Comparison of ENCODE assay signal across 8 cellular contexts in genomic region chr12:98397323-98398105, GRCh38.
DNase-seq lines count a peak whose midpoint lies in the region; ATAC-seq and TF ChIP-seq lines count a peak whose summit lies in the region.

No MANE protein-coding gene starts in this region.

- no peaks in the 10 kb centered on the region for H3K36me3 Mint-ChIP-seq in GM23338 (ENCODE audit: low read depth)
- no peaks in the 10 kb centered on the region for H3K36me3 Mint-ChIP-seq in neural progenitor cell

- peak overlapping the region; percentile 70 for H3K4me3 Mint-ChIP-seq in GM23338
- peak overlapping the region; percentile 80 for H3K4me3 Mint-ChIP-seq in neural progenitor cell

- ATAC-seq in GM23338, result peak; percentile 92

- H3K36me3 ChIP-seq in GM23338 (ENCODE audit: insufficient read depth) (no peaks in the 10 kb centered on the region), KOPT-K1 (ENCODE audit: insufficient read depth, low read length) (no peaks in the 10 kb centered on the region), neural progenitor cell (no peaks in the 10 kb centered on the region), stomach smooth muscle (ENCODE audit: control insufficient read depth in 2 of 2, insufficient read depth in 2 of 2, low read length in 2 of 2) (no peaks in the 10 kb centered on the region)

- H3K27me3 Mint-ChIP-seq in GM23338 (ENCODE audit: insufficient read depth, low read depth, poor library complexity) (peaks cover 5% of the 10 kb centered on the region), neural progenitor cell (ENCODE audit: insufficient read depth, low read depth) (peaks cover 4% of the 10 kb centered on the region)

- peak overlapping the region; percentile 53 for H3K4me3 ChIP-seq in GM23338
- H3K4me3 ChIP-seq in foreskin fibroblast (ENCODE audit: low read depth in 1 of 2, low read length in 2 of 2), result peak overlapping the region; percentile 28 to 48
- H3K4me3 ChIP-seq in neural progenitor cell, result peak overlapping the region; percentile 45
- peak overlapping the region; percentile 62 to 68 for H3K4me3 ChIP-seq in stomach smooth muscle (ENCODE audit: low read length in 2 of 2)

- H3K9me3 ChIP-seq in KOPT-K1 (ENCODE audit: insufficient read depth, low read length, poor library complexity, severe bottlenecking), result no peaks in the 10 kb centered on the region
- no peaks in the 10 kb centered on the region for H3K9me3 ChIP-seq in neural progenitor cell (ENCODE audit: low read depth)
- H3K9me3 ChIP-seq in stomach smooth muscle (ENCODE audit: control insufficient read depth in 2 of 2, low read length in 2 of 2), result no peaks in the 10 kb centered on the region

- no peaks in the 10 kb centered on the region for H3K79me2 ChIP-seq in GM23338 (replicated peaks; ENCODE audit: insufficient read depth)
- no peaks in the 10 kb centered on the region for H3K79me2 ChIP-seq in neural progenitor cell (ENCODE audit: low read depth)

- DNase-seq in EL (peak; percentile 76), GM23338 (ENCODE audit: low spot score) (peak; percentile 91), RKO (ENCODE audit: low spot score) (peak; percentile 75), foreskin fibroblast (peak; percentile 67 to 89), neural progenitor cell (ENCODE audit: low spot score) (peak; percentile 84)
- peak; percentile 69 for DNase-seq in activated T-helper 9 cell treated with anti-CD3 and anti-CD28 coated beads, Interleukin-2, amount 50 U/mL, for 16 hours (ENCODE audit: low read depth)

- H2AFZ ChIP-seq in GM23338 (peak overlapping the region; percentile 84; the same call in 1 of the 2 replicates), neural progenitor cell (replicated peaks) (peak overlapping the region; percentile 74)

- H3K9ac ChIP-seq in neural progenitor cell (no peak overlapping the region), stomach smooth muscle (ENCODE audit: low read length in 2 of 2) (peak overlapping the region; percentile 30 to 62)

- H3K9me3 Mint-ChIP-seq in GM23338, result no peaks in the 10 kb centered on the region
- no peaks in the 10 kb centered on the region for H3K9me3 Mint-ChIP-seq in neural progenitor cell

- H4K20me1 ChIP-seq in GM23338 (replicated peaks; ENCODE audit: insufficient read depth), result no peaks in the 10 kb centered on the region
- H4K20me1 ChIP-seq in neural progenitor cell (ENCODE audit: low read depth), result no peaks in the 10 kb centered on the region

- H3K27me3 ChIP-seq in GM23338 (ENCODE audit: insufficient read depth), result no peaks in the 10 kb centered on the region
- H3K27me3 ChIP-seq in neural progenitor cell, result no peaks in the 10 kb centered on the region
- no peaks in the 10 kb centered on the region for H3K27me3 ChIP-seq in stomach smooth muscle (ENCODE audit: control insufficient read depth in 1 of 2, insufficient read depth in 2 of 2, low read length in 2 of 2)

- H3K9me2 ChIP-seq in GM23338 (ENCODE audit: insufficient read depth), result no peaks in the 10 kb centered on the region

- TF ChIP-seq CTCF in GM23338 (conservative IDR thresholded peaks at IDR 0.05; ENCODE audit: low read depth in 2 of 2), result peak; percentile 94 to 98
- TF ChIP-seq CTCF in foreskin fibroblast (IDR thresholded peaks at IDR 0.05; ENCODE audit: low read depth, low read length), result peak; percentile 86
- TF ChIP-seq CTCF in neural progenitor cell (IDR thresholded peaks at IDR 0.05), result peak; percentile 97

- H3K27ac ChIP-seq in GM23338 (ENCODE audit: low read depth), result peak overlapping the region; percentile 35; the same call in 1 of the 2 replicates
- peak overlapping the region; percentile 34 for H3K27ac ChIP-seq in KOPT-K1 (ENCODE audit: low read depth, low read length, poor library complexity, severe bottlenecking)
- no peak overlapping the region for H3K27ac ChIP-seq in neural progenitor cell
- no peak overlapping the region for H3K27ac ChIP-seq in stomach smooth muscle (ENCODE audit: low read length)

- H3K4me1 ChIP-seq in GM23338 (ENCODE audit: insufficient read depth) (peaks cover 16% of the 10 kb centered on the region), neural progenitor cell (peaks cover 14% of the 10 kb centered on the region), stomach smooth muscle (ENCODE audit: control insufficient read depth, insufficient read depth, low read length) (peaks cover 3% of the 10 kb centered on the region)

- H3K4me2 ChIP-seq in GM23338 (peak overlapping the region; percentile 77), neural progenitor cell (peak overlapping the region; percentile 78)

- H3K27ac Mint-ChIP-seq in GM23338 (no peak overlapping the region; the same call in 1 of the 2 replicates), neural progenitor cell (peak overlapping the region; percentile 70)

- H3K4me1 Mint-ChIP-seq in GM23338 (peaks cover 26% of the 10 kb centered on the region), neural progenitor cell (peaks cover 51% of the 10 kb centered on the region)

- H3F3A ChIP-seq in GM23338 (replicated peaks; ENCODE audit: low read depth) (no peaks in the 10 kb centered on the region), neural progenitor cell (ENCODE audit: low read depth) (peaks cover 7% of the 10 kb centered on the region)

TF ChIP-seq in GM23338, 12 proteins besides CTCF, POLR2A, EP300 and RAD21:
- TF ChIP-seq EZH2 (IDR thresholded peaks at IDR 0.05; ENCODE audit: low read depth, unreplicated experiment), result no peak
- no peak for TF ChIP-seq JUNB (IDR thresholded peaks at IDR 0.05; ENCODE audit: unreplicated experiment)
- TF ChIP-seq STAT1 (IDR thresholded peaks at IDR 0.05; ENCODE audit: unreplicated experiment), result no peak

Comparison
In these comparisons a context has a peak if more than half of its experiments do, and no peak if none do; other contexts are left out.
1. H3K27ac ChIP-seq: peak in GM23338 (single experiment) and KOPT-K1 (single experiment); none in neural progenitor cell (single experiment) and stomach smooth muscle (single experiment).
2. Peak in every context shown above with its lines, with median percentiles within 50 percentile points of each other: DNase-seq, H3K4me3 ChIP-seq and CTCF ChIP-seq.